In genomic region chr3:100653731-100654309, GRCh38 we compare ENCODE assay signal across 3 cellular contexts.
TF ChIP-seq lines count a peak whose summit lies in the region.

No MANE protein-coding gene starts in this region.

TF ChIP-seq in GM23338, 12 proteins besides CTCF, POLR2A, EP300 and RAD21:
- no peak for TF ChIP-seq POLR2AphosphoS5 (IDR thresholded peaks at IDR 0.05; ENCODE audit: low read depth)
- TF ChIP-seq ETS1 (IDR thresholded peaks at IDR 0.05): no peak

TF ChIP-seq in IMR-90, 13 proteins besides CTCF, POLR2A, EP300 and RAD21:
- TF ChIP-seq CEBPB (IDR thresholded peaks at IDR 0.05; ENCODE audit: low read depth, low read length) (no peak), MAFK (IDR thresholded peaks at IDR 0.05; ENCODE audit: low read depth, low read length) (no peak), MAZ (IDR thresholded peaks at IDR 0.05; ENCODE audit: borderline replicate concordance, low read depth, low read length) (no peak), BHLHE40 (IDR thresholded peaks at IDR 0.05; ENCODE audit: low read depth, low read length) (no peak), SMC3 (IDR thresholded peaks at IDR 0.05; ENCODE audit: low read depth, low read length) (no peak), ELK1 (IDR thresholded peaks at IDR 0.05; ENCODE audit: borderline replicate concordance, low read depth, low read length) (no peak), MXI1 (IDR thresholded peaks at IDR 0.05; ENCODE audit: borderline replicate concordance, low read depth, low read length) (no peak)

TF ChIP-seq in H1, 55 proteins besides CTCF, POLR2A, EP300 and RAD21:
- TF ChIP-seq KDM5A (IDR thresholded peaks at IDR 0.05; ENCODE audit: low read length) (no peak), SUZ12 (IDR thresholded peaks at IDR 0.05; ENCODE audit: low read length) (no peak), JUN (IDR thresholded peaks at IDR 0.05; ENCODE audit: low read depth, low read length) (no peak), MAX (IDR thresholded peaks at IDR 0.05) (no peak), TAF1 (IDR thresholded peaks at IDR 0.05; ENCODE audit: low read depth, low read length) (no peak), ATF3 (IDR thresholded peaks at IDR 0.05; ENCODE audit: insufficient read depth, low read depth, low read length) (no peak), KDM4A (IDR thresholded peaks at IDR 0.05; ENCODE audit: low read depth, low read length, severe bottlenecking) (no peak), RNF2 (IDR thresholded peaks at IDR 0.05; ENCODE audit: borderline replicate concordance, low read depth, low read length, missing control alignments, poor library complexity, severe bottlenecking) (no peak), CBX5 (IDR thresholded peaks at IDR 0.05; ENCODE audit: low read depth, low read length) (no peak), POLR2AphosphoS5 (IDR thresholded peaks at IDR 0.05; ENCODE audit: low read depth, low read length) (no peak), NRF1 (IDR thresholded peaks at IDR 0.05; ENCODE audit: low read depth, low read length) (no peak), ATF2 (IDR thresholded peaks at IDR 0.05; ENCODE audit: low read length) (no peak)
